7 cellular contexts compared by ENCODE assay signal in the genomic region with DNA sequence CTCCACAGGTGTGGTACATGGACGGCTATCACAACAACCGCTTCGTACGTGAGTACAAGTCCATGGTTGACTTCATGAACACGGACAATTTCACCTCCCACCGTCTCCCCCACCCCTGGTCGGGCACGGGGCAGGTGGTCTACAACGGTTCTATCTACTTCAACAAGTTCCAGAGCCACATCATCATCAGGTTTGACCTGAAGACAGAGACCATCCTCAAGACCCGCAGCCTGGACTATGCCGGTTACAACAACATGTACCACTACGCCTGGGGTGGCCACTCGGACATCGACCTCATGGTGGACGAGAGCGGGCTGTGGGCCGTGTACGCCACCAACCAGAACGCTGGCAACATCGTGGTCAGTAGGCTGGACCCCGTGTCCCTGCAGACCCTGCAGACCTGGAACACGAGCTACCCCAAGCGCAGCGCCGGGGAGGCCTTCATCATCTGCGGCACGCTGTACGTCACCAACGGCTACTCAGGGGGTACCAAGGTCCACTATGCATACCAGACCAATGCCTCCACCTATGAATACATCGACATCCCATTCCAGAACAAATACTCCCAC. TPM values are rescaled to one million over a fixed set of nuclear protein-coding genes. Genes with fewer than 3 reads are reported as not detected.
"Had no signal": no experiment of that assay in that cellular context is flagged by ENCODE, and none has a peak within 500 bp of the region (broad histone marks: within the 10 kb centered on the region; RNA-seq: fewer than 3 reads in every experiment).

No MANE protein-coding gene starts in this region.

- H3K27ac ChIP-seq: GM23248 had no signal

- DNase-seq: GM23248, GOT3, H9, HCEC 1CT, IMR-90 had no signal

- H3K4me3 ChIP-seq: GM23248 had no signal

- FAIRE-seq: HTR-8/SVneo had no signal

- H2AFZ ChIP-seq: GM23248 had no signal

- H3K9ac ChIP-seq: GM23248 had no signal

- H3K27ac Mint-ChIP-seq: H9 had no signal

- H3K4me3 Mint-ChIP-seq: H9 had no signal

RNA-seq across cellular contexts. Expression of gene OLFM1, which starts 32.1 kb away (rescaled TPM):
- total RNA-seq: HT-29 had no signal
